1 cellular context compared by ENCODE assay signal in the genomic region with DNA sequence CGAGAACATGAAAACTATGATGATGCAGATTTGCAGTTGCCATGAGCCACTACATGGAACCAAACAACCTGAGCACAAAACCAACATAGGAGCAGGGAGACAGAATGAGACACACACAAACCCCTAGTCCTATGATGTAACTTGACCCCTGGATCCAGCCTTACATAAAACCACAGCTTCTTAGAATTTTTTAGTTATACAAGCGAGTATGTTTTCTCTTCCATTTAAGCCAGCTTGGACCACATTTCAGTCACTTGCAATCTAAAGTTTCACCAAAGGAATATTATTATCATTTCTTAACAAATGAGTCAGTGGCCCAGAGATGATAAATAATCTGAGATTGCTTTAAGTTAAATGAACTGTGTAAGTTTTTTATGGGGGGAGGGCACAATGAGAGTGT.
TF ChIP-seq lines count a peak whose summit lies in the region.

No MANE protein-coding gene starts in this region.

TF ChIP-seq in HepG2, 621 proteins besides CTCF, POLR2A, EP300 and RAD21:
- TF ChIP-seq ZNF225 (CRISPR knock-in tag; IDR thresholded peaks at IDR 0.05) (no peak), FOXP4 (CRISPR knock-in tag; IDR thresholded peaks at IDR 0.05) (no peak), U2AF2 (IDR thresholded peaks at IDR 0.05; ENCODE audit: low read depth, low read length) (no peak), SIN3B (IDR thresholded peaks at IDR 0.05; ENCODE audit: low read length) (no peak), STAT6 (CRISPR knock-in tag; IDR thresholded peaks at IDR 0.05; ENCODE audit: borderline replicate concordance) (no peak), CREBL2 (CRISPR knock-in tag; IDR thresholded peaks at IDR 0.05; ENCODE audit: borderline replicate concordance) (no peak), ONECUT2 (CRISPR knock-in tag; IDR thresholded peaks at IDR 0.05) (no peak), ARID2 (CRISPR knock-in tag; IDR thresholded peaks at IDR 0.05; ENCODE audit: borderline replicate concordance) (no peak), NFRKB (IDR thresholded peaks at IDR 0.05) (no peak)
- TF ChIP-seq, protein P1, sequence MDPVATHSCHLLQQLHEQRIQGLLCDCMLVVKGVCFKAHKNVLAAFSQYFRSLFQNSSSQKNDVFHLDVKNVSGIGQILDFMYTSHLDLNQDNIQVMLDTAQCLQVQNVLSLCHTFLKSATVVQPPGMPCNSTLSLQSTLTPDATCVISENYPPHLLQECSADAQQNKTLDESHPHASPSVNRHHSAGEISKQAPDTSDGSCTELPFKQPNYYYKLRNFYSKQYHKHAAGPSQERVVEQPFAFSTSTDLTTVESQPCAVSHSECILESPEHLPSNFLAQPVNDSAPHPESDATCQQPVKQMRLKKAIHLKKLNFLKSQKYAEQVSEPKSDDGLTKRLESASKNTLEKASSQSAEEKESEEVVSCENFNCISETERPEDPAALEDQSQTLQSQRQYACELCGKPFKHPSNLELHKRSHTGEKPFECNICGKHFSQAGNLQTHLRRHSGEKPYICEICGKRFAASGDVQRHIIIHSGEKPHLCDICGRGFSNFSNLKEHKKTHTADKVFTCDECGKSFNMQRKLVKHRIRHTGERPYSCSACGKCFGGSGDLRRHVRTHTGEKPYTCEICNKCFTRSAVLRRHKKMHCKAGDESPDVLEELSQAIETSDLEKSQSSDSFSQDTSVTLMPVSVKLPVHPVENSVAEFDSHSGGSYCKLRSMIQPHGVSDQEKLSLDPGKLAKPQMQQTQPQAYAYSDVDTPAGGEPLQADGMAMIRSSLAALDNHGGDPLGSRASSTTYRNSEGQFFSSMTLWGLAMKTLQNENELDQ (CRISPR knock-in tag; IDR thresholded peaks at IDR 0.05; ENCODE audit: borderline replicate concordance): no peak
